Comparison of ENCODE assay signal across 16 cellular contexts in the genomic region with DNA sequence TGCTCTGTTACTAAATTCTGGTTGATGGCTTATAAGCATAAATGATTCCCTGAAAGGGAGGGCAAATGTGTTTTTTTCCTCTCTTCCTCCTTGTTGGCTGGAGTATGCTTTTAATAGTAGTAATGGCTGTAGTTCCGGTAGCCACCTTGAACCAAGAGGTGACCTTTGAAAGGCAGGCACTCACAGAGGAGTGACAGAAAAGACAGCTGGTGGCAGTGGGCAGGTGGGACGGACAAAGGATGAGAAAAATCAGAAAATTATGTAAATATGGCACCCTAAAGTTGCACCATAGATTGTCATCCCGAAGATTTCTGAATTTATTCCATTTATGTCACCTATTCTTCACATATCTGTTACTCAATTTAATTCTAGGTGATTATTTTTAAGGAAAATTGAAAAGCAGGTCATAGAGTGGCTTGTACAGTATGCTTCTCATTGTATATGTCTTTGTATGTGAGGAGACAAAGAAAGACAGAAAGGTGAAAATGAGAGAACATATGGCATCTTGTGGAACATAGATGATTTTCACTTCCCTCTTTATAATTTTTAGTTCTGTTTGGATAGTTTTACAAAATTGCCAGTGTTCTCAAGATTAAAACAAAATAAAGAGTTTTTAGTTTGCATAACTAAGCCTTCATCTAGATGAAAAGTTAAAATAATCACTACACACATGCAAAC. TPM values are rescaled to one million over a fixed set of nuclear protein-coding genes. Genes with fewer than 3 reads are reported as not detected.
A peak's percentile ranks its signal among the peaks of the same experiment; 100 is the strongest.
DNase-seq lines count a peak whose midpoint lies in the region; ATAC-seq, FAIRE-seq and TF ChIP-seq lines count a peak whose summit lies in the region.
"Had no signal": no experiment of that assay in that cellular context is flagged by ENCODE, and none has a peak within 500 bp of the region (broad histone marks: within the 10 kb centered on the region; RNA-seq: fewer than 3 reads in every experiment).

No MANE protein-coding gene starts in this region.

- no peaks in the 10 kb centered on the region for H3K27me3 ChIP-seq in GM06990 (replicated peaks; ENCODE audit: control insufficient read depth, insufficient read depth, low read length)
- no peaks in the 10 kb centered on the region for H3K27me3 ChIP-seq in heart right ventricle
- H3K27me3 ChIP-seq: right atrium auricular region had no signal

- DNase-seq in GM06990 (ENCODE audit: extremely low read depth, insufficient read length): peak; percentile 30
- DNase-seq in GM19239 (ENCODE audit: insufficient read length, low spot score): no peak
- no peak for DNase-seq in NCI-H1694 treated with DMSO at 0.1 percent for 48 hours (lab: John Stamatoyannopoulos, UW)
- DNase-seq in posterior cingulate gyrus: no peak
- DNase-seq in heart right ventricle: no peak
- DNase-seq in head of caudate nucleus: no peak
- DNase-seq: activated T-cell treated with anti-CD3 and anti-CD28 coated beads, Interleukin-2, amount 50 U/mL, for 72 hours; caudate nucleus; DMS79 treated with DMSO at 0.1 percent for 48 hours; NCI-H2029 treated with DMSO at 0.1 percent for 48 hours; WERI-Rb-1 had no signal

- intact Hi-C loops in posterior cingulate gyrus (cut with DNase I) (no loop called here), heart right ventricle (cut with DNase I) (no loop called here), head of caudate nucleus (cut with DNase I) (no loop called here)

- 71 to 74% methylated on average over 3 of the region's 3 CpGs for WGBS in heart right ventricle, 2 donors

- ATAC-seq in HG02642 (IDR thresholded peaks at IDR 0.05; ENCODE audit: poor library complexity, unreplicated experiment) (peak; percentile 77), HG03432 (IDR thresholded peaks at IDR 0.05; ENCODE audit: unreplicated experiment) (peak; percentile 57), heart right ventricle (no peak)
- ATAC-seq: activated T-cell treated with anti-CD3 and anti-CD28 coated beads, Interleukin-2, amount 50 U/mL, for 72 hours had no signal

- H3K27ac ChIP-seq in heart right ventricle: no peak overlapping the region
- H3K27ac ChIP-seq: right atrium auricular region, WERI-Rb-1 had no signal

- H3K4me1 ChIP-seq in heart right ventricle: peaks cover 0 to 7% (median 0%) of the 10 kb centered on the region in 9 donors
- H3K4me1 ChIP-seq: right atrium auricular region had no signal

- H3K36me3 ChIP-seq in GM06990 (ENCODE audit: control insufficient read depth, insufficient read depth, low read length) (no peaks in the 10 kb centered on the region), heart right ventricle (peaks cover 0 to 5% (median 0%) of the 10 kb centered on the region in 9 donors)
- H3K36me3 ChIP-seq: right atrium auricular region, WERI-Rb-1 had no signal

- TF ChIP-seq CTCF in GM06990 (IDR thresholded peaks at IDR 0.05; ENCODE audit: insufficient read depth, low read length, poor library complexity, severe bottlenecking): no peak
- no peak for TF ChIP-seq CTCF in heart right ventricle (IDR thresholded peaks at IDR 0.05)

- FAIRE-seq in GM19239 (lab: Jason Lieb, UNC): peak; percentile 51
- FAIRE-seq: urothelium cell line had no signal

- H3K4me3 ChIP-seq in GM06990 (replicated peaks; ENCODE audit: low read depth, low read length) (no peak overlapping the region), heart right ventricle (no peak overlapping the region)
- H3K4me3 ChIP-seq: right atrium auricular region had no signal

- H3K9me3 ChIP-seq in heart right ventricle: no peaks in the 10 kb centered on the region
- H3K9me3 ChIP-seq: right atrium auricular region had no signal

RNA-seq across cellular contexts. Expression of gene CASP12, which starts 17.0 kb away (rescaled TPM):
- total RNA-seq in heart right ventricle: under 1 TPM in 4 of 10 donors, not detected in 6; 0.30 to 0.46 (median 0.37) TPM
- polyA plus RNA-seq in heart right ventricle: under 1 TPM; 0.06 to 0.22 TPM
- total RNA-seq: epithelial cell of proximal tubule had no signal

Comparison
In these comparisons a context has a peak if more than half of its experiments do, and no peak if none do; other contexts are left out.
1. ATAC-seq: peak in HG02642 (single experiment) and HG03432 (single experiment); none in heart right ventricle (0 of 8).